Comparison of ENCODE assay signal across 28 cellular contexts in the genomic region with DNA sequence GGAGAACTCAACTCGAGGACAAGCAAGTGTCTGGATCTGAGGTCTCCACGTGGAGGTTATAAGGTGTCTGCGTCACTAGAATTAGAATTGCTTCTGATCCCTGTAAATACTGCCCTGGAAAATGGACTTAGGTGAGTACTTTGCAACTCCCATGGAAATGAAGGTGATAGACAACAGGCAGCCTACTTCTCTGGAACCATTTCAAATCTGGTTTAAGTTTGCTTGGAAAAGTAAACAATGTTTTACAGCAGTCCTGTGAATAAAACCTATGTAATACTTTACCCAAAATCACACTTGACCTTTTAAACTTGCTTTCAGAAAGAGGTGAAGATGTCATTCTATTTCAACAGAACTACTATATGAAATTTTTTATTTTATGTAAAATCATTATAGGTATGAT.
DNase-seq lines count a peak whose midpoint lies in the region; ATAC-seq and TF ChIP-seq lines count a peak whose summit lies in the region.
"Had no signal": no experiment of that assay in that cellular context is flagged by ENCODE, and none has a peak within 500 bp of the region (broad histone marks: within the 10 kb centered on the region; RNA-seq: fewer than 3 reads in every experiment).

No MANE protein-coding gene starts in this region.

- TF ChIP-seq CTCF in colonic mucosa (IDR thresholded peaks at IDR 0.05) (no peak), right lobe of liver (IDR thresholded peaks at IDR 0.05) (no peak), psoas muscle (IDR thresholded peaks at IDR 0.05) (no peak)

- H3K27ac ChIP-seq in colonic mucosa (peak overlapping the region; percentile 42), right lobe of liver (no peak overlapping the region), psoas muscle (no peak overlapping the region)
- H3K27ac ChIP-seq: 22Rv1, C4-2B, SJCRH30 had no signal

- DNase-seq in DMS153 (lab: John Stamatoyannopoulos, UW) (peak; percentile 32), DMS153 treated with DMSO at 0.1 percent for 48 hours (lab: John Stamatoyannopoulos, UW; ENCODE audit: unreplicated experiment) (no peak), colonic mucosa (peak; percentile 32), right lobe of liver (no peak), psoas muscle (no peak), superior temporal gyrus (ENCODE audit: extremely low spot score) (no peak)
- DNase-seq in stimulated activated naive CD4-positive, alpha-beta T cell treated with Interleukin-2 at 50 U/mL for 16 hours (lab: John Stamatoyannopoulos, UW): no peak
- DNase-seq: CD8-positive, alpha-beta T cell; DMS53; EL; GDM1; H9; HFFc6; IMR-90; KG1; NCI-H1048; NCI-H1417; NCI-H1694; NCI-H2029 treated with DMSO at 0.1 percent for 48 hours; NCI-H510A; NCI-H69; SJCRH30 had no signal

- ATAC-seq in right lobe of liver (peak; percentile 54 to 78 (median 72)), psoas muscle (no peak)
- ATAC-seq: CD8-positive, alpha-beta T cell; GM12878; GM23338; Right ventricle myocardium inferior; SK-N-SH treated with all-trans-retinoic acid at 6 μM for 48 hours had no signal

- H3K9ac ChIP-seq in colonic mucosa (ENCODE audit: low read depth in 2 of 2, low read length in 2 of 2): no peak overlapping the region

- H3K27me3 ChIP-seq in colonic mucosa: no peaks in the 10 kb centered on the region
- H3K27me3 ChIP-seq in right lobe of liver: no peaks in the 10 kb centered on the region
- no peaks in the 10 kb centered on the region for H3K27me3 ChIP-seq in psoas muscle (ENCODE audit: insufficient read depth in 3 of 3, low read length in 2 of 3)
- H3K27me3 ChIP-seq: SJCRH30 had no signal

- no peak for TF ChIP-seq POLR2A in right lobe of liver (IDR thresholded peaks at IDR 0.05)

- no peaks in the 10 kb centered on the region for H3K9me3 ChIP-seq in colonic mucosa
- no peaks in the 10 kb centered on the region for H3K9me3 ChIP-seq in right lobe of liver
- peaks cover 12% of the 10 kb centered on the region for H3K9me3 ChIP-seq in psoas muscle
- H3K9me3 ChIP-seq: SJCRH30 had no signal

- H3K36me3 ChIP-seq in colonic mucosa (no peaks in the 10 kb centered on the region), right lobe of liver (no peaks in the 10 kb centered on the region), psoas muscle (ENCODE audit: insufficient read depth in 1 of 2, low read depth in 1 of 2) (no peaks in the 10 kb centered on the region)
- H3K36me3 ChIP-seq: SJCRH30 had no signal

- H3K4me3 ChIP-seq in colonic mucosa: no peak overlapping the region
- H3K4me3 ChIP-seq in right lobe of liver: no peak overlapping the region
- no peak overlapping the region for H3K4me3 ChIP-seq in psoas muscle
- H3K4me3 ChIP-seq: GM12878, GM23338, SJCRH30 had no signal

- no peaks in the 10 kb centered on the region for H3K4me1 ChIP-seq in colonic mucosa
- peaks cover 0 to 19% (median 1%) of the 10 kb centered on the region in 4 donors for H3K4me1 ChIP-seq in right lobe of liver
- H3K4me1 ChIP-seq in psoas muscle: no peaks in the 10 kb centered on the region
- H3K4me1 ChIP-seq: SJCRH30 had no signal

- intact Hi-C loops in colonic mucosa (cut with DNase I): no loop called here
- intact Hi-C loops in right lobe of liver (cut with DNase I): loop anchor here in 1 of 2 donors (10.0 kb wide), 1 partner anchor 48 kb away; no protein-coding TSS in a partner anchor
- intact Hi-C loops in psoas muscle (cut with DNase I): no loop called here

- 31% methylated on average over 3 of the region's 3 CpGs for WGBS in right lobe of liver (ENCODE audit: insufficient coverage, low coverage, low lambda C conversion rate, missing lambda C conversion rate)
- WGBS in psoas muscle, 3 donors: 73 to 78% (median 75%) methylated on average over 3 of the region's 3 CpGs

Comparison
In these comparisons a context has a peak if more than half of its experiments do, and no peak if none do; other contexts are left out.
1. DNase-seq: peak in DMS153 (single experiment) and colonic mucosa (single experiment); none in DMS153 treated with DMSO at 0.1 percent for 48 hours (single experiment), right lobe of liver (0 of 3), stimulated activated naive CD4-positive, alpha-beta T cell treated with Interleukin-2 at 50 U/mL for 16 hours (single experiment), psoas muscle (0 of 2) and superior temporal gyrus (single experiment).
2. ATAC-seq: peak in right lobe of liver (4 of 4); none in psoas muscle (0 of 4).